Comparison of ENCODE assay signal across 1 cellular context in genomic region chr16:75122609-75123008, GRCh38.
TF ChIP-seq lines count a peak whose summit lies in the region.

No MANE protein-coding gene starts in this region.

TF ChIP-seq in K562, 482 proteins besides CTCF, POLR2A, EP300 and RAD21 (continued from another document):
- TF ChIP-seq RBM14 (IDR thresholded peaks at IDR 0.05; ENCODE audit: borderline replicate concordance, insufficient read depth, low read depth, low read length) = no peak
- TF ChIP-seq SMAD3 (CRISPR knock-in tag; conservative IDR thresholded peaks at IDR 0.05) = no peak
- no peak for TF ChIP-seq CBFA2T2 (conservative IDR thresholded peaks at IDR 0.05)
- no peak for TF ChIP-seq PHTF2 (CRISPR knock-in tag; IDR thresholded peaks at IDR 0.05)
- no peak for TF ChIP-seq EZH2 (IDR thresholded peaks at IDR 0.05; ENCODE audit: borderline replicate concordance, low read depth, low read length)
- TF ChIP-seq TAF1 (IDR thresholded peaks at IDR 0.05; ENCODE audit: control insufficient read depth, extremely low read depth, insufficient read depth, low read length, severe bottlenecking) = no peak
- no peak for TF ChIP-seq E4F1 (CRISPR knock-in tag; IDR thresholded peaks at IDR 0.05; ENCODE audit: borderline replicate concordance)
- TF ChIP-seq PPARD (CRISPR knock-in tag; IDR thresholded peaks at IDR 0.05) = no peak
- TF ChIP-seq SMAD1 (IDR thresholded peaks at IDR 0.05; ENCODE audit: low read depth, low read length, partially characterized antibody) = no peak
- no peak for TF ChIP-seq MYBL2 (IDR thresholded peaks at IDR 0.05; ENCODE audit: low read depth)
- no peak for TF ChIP-seq MYBL2 (CRISPR knock-in tag; IDR thresholded peaks at IDR 0.05; ENCODE audit: borderline replicate concordance)
- no peak for TF ChIP-seq ZNF639 (CRISPR knock-in tag; conservative IDR thresholded peaks at IDR 0.05 in 1 of 2, IDR thresholded peaks at IDR 0.05 in 1 of 2)
- TF ChIP-seq ZBTB43 (CRISPR knock-in tag; IDR thresholded peaks at IDR 0.05) = no peak
- TF ChIP-seq NFE2L1 (tag; IDR thresholded peaks at IDR 0.05; ENCODE audit: borderline replicate concordance, low read depth) = peak; percentile 13; the same call in 1 of the 2 replicates
- TF ChIP-seq ZNF583 (CRISPR knock-in tag; IDR thresholded peaks at IDR 0.05) = no peak
- no peak for TF ChIP-seq CHD7 (IDR thresholded peaks at IDR 0.05; ENCODE audit: low read depth, low read length)
- no peak for TF ChIP-seq FOXA3 (CRISPR knock-in tag; conservative IDR thresholded peaks at IDR 0.05 in 1 of 2, IDR thresholded peaks at IDR 0.05 in 1 of 2)
- no peak for TF ChIP-seq SRSF9 (IDR thresholded peaks at IDR 0.05; ENCODE audit: borderline replicate concordance, low read depth, low read length)
- no peak for TF ChIP-seq CAMTA2 (CRISPR knock-in tag; conservative IDR thresholded peaks at IDR 0.05)
- no peak for TF ChIP-seq C11orf30 (IDR thresholded peaks at IDR 0.05; ENCODE audit: low read depth)
- TF ChIP-seq SRF (CRISPR knock-in tag; IDR thresholded peaks at IDR 0.05) = no peak
- no peak for TF ChIP-seq ZBTB5 (IDR thresholded peaks at IDR 0.05)
- TF ChIP-seq DDX20 (tag; IDR thresholded peaks at IDR 0.05; ENCODE audit: low read depth) = no peak
- no peak for TF ChIP-seq HOMEZ (CRISPR knock-in tag; IDR thresholded peaks at IDR 0.05)
- no peak for TF ChIP-seq NR1H2 (CRISPR knock-in tag; IDR thresholded peaks at IDR 0.05)
- peak; percentile 74; the same call in 1 of the 2 replicates for TF ChIP-seq HSF4 (CRISPR knock-in tag; IDR thresholded peaks at IDR 0.05; ENCODE audit: borderline replicate concordance)
- TF ChIP-seq ATF7 (IDR thresholded peaks at IDR 0.05) = no peak
- no peak for TF ChIP-seq ZNF444 (CRISPR knock-in tag; IDR thresholded peaks at IDR 0.05)
- peak; percentile 6; the same call in 1 of the 2 replicates for TF ChIP-seq NFIX (CRISPR knock-in tag; IDR thresholded peaks at IDR 0.05; ENCODE audit: low read depth)
- TF ChIP-seq ARNT (IDR thresholded peaks at IDR 0.05) = no peak
- 0 out of 2 replicates have a peak, but pooled peaks have one; percentile 21 for TF ChIP-seq SMAD4 (CRISPR knock-in tag; conservative IDR thresholded peaks at IDR 0.05)
- TF ChIP-seq MECOM (CRISPR knock-in tag; IDR thresholded peaks at IDR 0.05) = no peak
- TF ChIP-seq CCAR2 (IDR thresholded peaks at IDR 0.05; ENCODE audit: low read depth, low read length) = no peak
- TF ChIP-seq ZSCAN32 (CRISPR knock-in tag; IDR thresholded peaks at IDR 0.05) = no peak
- TF ChIP-seq ID3 (CRISPR knock-in tag; IDR thresholded peaks at IDR 0.05) = peak; percentile 74; the same call in 1 of the 2 replicates
- peak; percentile 77 for TF ChIP-seq ID3 (tag; IDR thresholded peaks at IDR 0.05)
- TF ChIP-seq TRIM24 (IDR thresholded peaks at IDR 0.05) = no peak
- no peak for TF ChIP-seq SNRNP70 (optimal IDR thresholded peaks at IDR 0.05; ENCODE audit: low read depth, low read length)
- no peak for TF ChIP-seq RBM17 (IDR thresholded peaks at IDR 0.05; ENCODE audit: borderline replicate concordance, low read depth, low read length)
- TF ChIP-seq KDM2B (CRISPR knock-in tag; IDR thresholded peaks at IDR 0.05) = no peak
- TF ChIP-seq ZNF274 (IDR thresholded peaks at IDR 0.05; ENCODE audit: borderline replicate concordance, low read depth, low read length) = no peak
TF ChIP-seq in K562: peak in this region for 20.
